Comparison of ENCODE assay signal across 21 cellular contexts in the genomic region with DNA sequence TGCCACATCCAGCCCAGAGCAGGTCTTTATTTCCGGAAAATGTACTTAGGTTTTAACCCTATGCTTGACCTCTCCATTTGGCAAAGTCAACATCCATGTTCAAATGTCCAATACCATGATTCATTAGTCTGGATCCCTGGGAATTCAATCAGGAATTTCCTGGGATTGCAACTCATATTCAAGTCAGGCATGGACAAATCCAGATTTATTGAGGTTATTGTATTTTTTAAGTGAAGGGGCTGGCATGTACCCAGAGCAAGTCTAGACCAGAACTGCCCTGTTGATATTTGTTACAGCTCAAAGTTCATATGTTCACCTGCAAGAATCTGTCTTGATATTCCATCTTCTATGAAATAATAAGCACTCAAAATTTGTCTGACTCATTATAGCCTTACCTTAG.
"Had no signal": no experiment of that assay in that cellular context is flagged by ENCODE, and none has a peak within 500 bp of the region (broad histone marks: within the 10 kb centered on the region; RNA-seq: fewer than 3 reads in every experiment).

No MANE protein-coding gene starts in this region.

- FAIRE-seq: endometrium had no signal

- DNase-seq: activated CD4-positive, alpha-beta T cell treated with anti-CD3 and anti-CD28 coated beads, Interleukin-2, amount 10 ng/mL, durations not matched to agents 7 days and 5 days; activated CD8-positive, alpha-beta T cell treated with anti-CD3 and anti-CD28 coated beads, Interleukin-2, amount 10 ng/mL, durations not matched to agents 7 days and 5 days; activated naive CD4-positive, alpha-beta T cell treated with Interleukin-2 at 50 U/mL for 16 hours; activated naive CD8-positive, alpha-beta T cell treated with anti-CD3 and anti-CD28 coated beads, Interleukin-2, amount 10 ng/mL, durations not matched to agents 7 days and 5 days; activated T-cell treated with anti-CD3 and anti-CD28 coated beads, Interleukin-2, amount 50 U/mL, for 24 hours; amygdala; colonic mucosa; foreskin melanocyte; kidney glomerular epithelial cell; mesenchymal stem cell; naive thymus-derived CD4-positive, alpha-beta T cell; psoas muscle; right lobe of liver; stimulated activated CD4-positive, alpha-beta T cell treated with anti-CD3 and anti-CD28 coated beads, Interleukin-4, amount 100 ng/mL, for 24 hours; stomach had no signal

- H3K4me1 ChIP-seq: colonic mucosa, esophagus muscularis mucosa, neural progenitor cell, psoas muscle, stomach had no signal

- H3K4me3 ChIP-seq: colonic mucosa, esophagus muscularis mucosa, neural progenitor cell, psoas muscle, right lobe of liver, smooth muscle cell, stomach had no signal

- H3K27ac ChIP-seq: colonic mucosa, esophagus muscularis mucosa, neural progenitor cell, psoas muscle, right lobe of liver, stomach had no signal

- ATAC-seq: activated CD4-positive, CD25-positive, alpha-beta regulatory T cell treated with anti-CD3 and anti-CD28 coated beads, Interleukin-2, amount 50 U/mL, for 24 hours; activated CD8-positive, alpha-beta T cell treated with anti-CD3 and anti-CD28 coated beads, Interleukin-2, amount 10 ng/mL, durations not matched to agents 7 days and 5 days; naive thymus-derived CD4-positive, alpha-beta T cell; psoas muscle; right lobe of liver; stimulated activated effector memory CD8-positive, alpha-beta T cell treated with anti-CD3 and anti-CD28 coated beads, Interleukin-12 subunit alpha, Interleukin-12 subunit beta, amount 100 ng/mL, for 72 hours had no signal

- H3K9me3 ChIP-seq: colonic mucosa, esophagus muscularis mucosa, psoas muscle, right lobe of liver, stomach had no signal

- H2AFZ ChIP-seq: neural progenitor cell had no signal

- H3K4me2 ChIP-seq: neural progenitor cell, smooth muscle cell had no signal

- H3K27me3 ChIP-seq: colonic mucosa, esophagus muscularis mucosa, neural progenitor cell, right lobe of liver, stomach had no signal

- H3K36me3 ChIP-seq: colonic mucosa, esophagus muscularis mucosa, neural progenitor cell, right lobe of liver, stomach had no signal
